ENCODE assay signal across 18 cellular contexts in genomic region chr1:80457409-80457808, GRCh38.
"Had no signal": no experiment of that assay in that cellular context is flagged by ENCODE, and none has a peak within 500 bp of the region (broad histone marks: within the 10 kb centered on the region; RNA-seq: fewer than 3 reads in every experiment).

No MANE protein-coding gene starts in this region.

- H3K4me3 Mint-ChIP-seq: activated CD8-positive, alpha-beta T cell treated with anti-CD3 and anti-CD28 coated beads for 36 hours; activated naive CD8-positive, alpha-beta T cell treated with anti-CD3 and anti-CD28 coated beads for 36 hours; activated T-cell treated with anti-CD3 and anti-CD28 coated beads, Interleukin-2, amount 50 U/mL, for 4 hours; naive B cell; stimulated activated naive B cell treated with anti-CD40 and anti-IgM and Interleukin-4, amounts not matched to agents 10 μg/mL and 1 μg/mL and 100 μg/mL, for 72 hours; T-helper 17 cell had no signal

- H3K27ac Mint-ChIP-seq: activated CD8-positive, alpha-beta T cell treated with anti-CD3 and anti-CD28 coated beads for 36 hours; activated naive CD8-positive, alpha-beta T cell treated with anti-CD3 and anti-CD28 coated beads for 36 hours; naive B cell; stimulated activated naive B cell treated with anti-CD40 and anti-IgM and Interleukin-4, amounts not matched to agents 10 μg/mL and 1 μg/mL and 100 μg/mL, for 72 hours; T-helper 17 cell had no signal

- H3K27me3 Mint-ChIP-seq: activated CD8-positive, alpha-beta T cell treated with anti-CD3 and anti-CD28 coated beads for 36 hours; activated naive CD8-positive, alpha-beta T cell treated with anti-CD3 and anti-CD28 coated beads for 36 hours; naive B cell; stimulated activated naive B cell treated with anti-CD40 and anti-IgM and Interleukin-4, amounts not matched to agents 10 μg/mL and 1 μg/mL and 100 μg/mL, for 72 hours; T-helper 17 cell had no signal

- H3K4me1 ChIP-seq: right atrium auricular region, thyroid gland had no signal

- H3K36me3 ChIP-seq: right atrium auricular region, thyroid gland had no signal

- H3K36me3 Mint-ChIP-seq: activated naive CD8-positive, alpha-beta T cell treated with anti-CD3 and anti-CD28 coated beads for 36 hours; naive B cell; stimulated activated naive B cell treated with anti-CD40 and anti-IgM and Interleukin-4, amounts not matched to agents 10 μg/mL and 1 μg/mL and 100 μg/mL, for 72 hours had no signal

- H3K27me3 ChIP-seq: right atrium auricular region, thyroid gland had no signal

- H3K4me3 ChIP-seq: lung, right atrium auricular region, thyroid gland had no signal

- H3K27ac ChIP-seq: right atrium auricular region, thyroid gland had no signal

- H3K9me3 ChIP-seq: right atrium auricular region, thyroid gland had no signal

- H3K4me1 Mint-ChIP-seq: activated naive CD8-positive, alpha-beta T cell treated with anti-CD3 and anti-CD28 coated beads for 36 hours; T-helper 17 cell had no signal

- DNase-seq: activated CD4-positive, alpha-beta T cell treated with anti-CD3 and anti-CD28 coated beads for 4 hours; activated CD8-positive, alpha-beta T cell treated with anti-CD3 and anti-CD28 coated beads for 36 hours; activated gamma-delta T cell; activated naive CD8-positive, alpha-beta T cell treated with anti-CD3 and anti-CD28 coated beads for 36 hours; activated T-cell treated with anti-CD3 and anti-CD28 coated beads, Interleukin-2, amount 50 U/mL, for 4 hours; anterior cingulate cortex; cerebellar nuclear complex; effector CD8-positive, alpha-beta T cell; head of caudate nucleus; left colon; naive B cell; posterior cingulate gyrus; stimulated activated CD4-positive, alpha-beta T cell treated with anti-CD3 and anti-CD28 coated beads, Interleukin-4, amount 100 ng/mL, for 1 hour; stimulated activated naive B cell treated with anti-CD40 and anti-IgM and Interleukin-4, amounts not matched to agents 10 μg/mL and 1 μg/mL and 100 μg/mL, for 72 hours; T-helper 17 cell; thyroid gland had no signal
